In genomic region chr6:106586815-106587214, GRCh38 we compare ENCODE assay signal across 1 cellular context.
TF ChIP-seq lines count a peak whose summit lies in the region.

No MANE protein-coding gene starts in this region.

TF ChIP-seq in IMR-90, 13 proteins besides CTCF, POLR2A, EP300 and RAD21 (continued from another document):
- TF ChIP-seq USF2 (IDR thresholded peaks at IDR 0.05; ENCODE audit: low read depth, low read length) (no peak), MAZ (IDR thresholded peaks at IDR 0.05; ENCODE audit: borderline replicate concordance, low read depth, low read length) (no peak), ELK1 (IDR thresholded peaks at IDR 0.05; ENCODE audit: borderline replicate concordance, low read depth, low read length) (no peak), NFE2L2 (IDR thresholded peaks at IDR 0.05; ENCODE audit: low read depth, low read length) (no peak), BHLHE40 (IDR thresholded peaks at IDR 0.05; ENCODE audit: low read depth, low read length) (no peak), RCOR1 (IDR thresholded peaks at IDR 0.05; ENCODE audit: insufficient replicate concordance, low read length) (no peak), MAFK (IDR thresholded peaks at IDR 0.05; ENCODE audit: low read depth, low read length) (no peak), SMC3 (IDR thresholded peaks at IDR 0.05; ENCODE audit: low read depth, low read length) (no peak), FOS (IDR thresholded peaks at IDR 0.05; ENCODE audit: low read depth, low read length) (no peak)
